10 cellular contexts compared by ENCODE assay signal in genomic region chr15:68444336-68444735, GRCh38.
"Had no signal": no experiment of that assay in that cellular context is flagged by ENCODE, and none has a peak within 500 bp of the region (broad histone marks: within the 10 kb centered on the region; RNA-seq: fewer than 3 reads in every experiment).

No MANE protein-coding gene starts in this region.

- H3K4me1 ChIP-seq: HAP-1 had no signal

- H3K4me3 ChIP-seq: GM23248, GM23338, HAP-1 had no signal

- H3K36me3 ChIP-seq: HAP-1 had no signal

- FAIRE-seq: H1, H54 had no signal

- H3K27ac ChIP-seq: GM23248 had no signal

- H3K9me3 ChIP-seq: HAP-1 had no signal

- DNase-seq: GM23248, GOT3, H7, H9, HCEC 1CT, HFFc6 had no signal
